9 cellular contexts compared by ENCODE assay signal in genomic region chr7:93245525-93246432, GRCh38. TPM values are rescaled to one million over a fixed set of nuclear protein-coding genes. Genes with fewer than 3 reads are reported as not detected.
DNase-seq lines count a peak whose midpoint lies in the region; ATAC-seq, FAIRE-seq and TF ChIP-seq lines count a peak whose summit lies in the region.
"Had no signal": no experiment of that assay in that cellular context is flagged by ENCODE, and none has a peak within 500 bp of the region (broad histone marks: within the 10 kb centered on the region; RNA-seq: fewer than 3 reads in every experiment).

No MANE protein-coding gene starts in this region.

- H3K27ac ChIP-seq in astrocyte (ENCODE audit: low read depth, low read length) (no peak overlapping the region), upper lobe of left lung (no peak overlapping the region)

- DNase-seq in NCI-H1436 (lab: John Stamatoyannopoulos, UW) (peak; percentile 6), NCI-H1436 treated with DMSO at 0.1 percent for 48 hours (lab: John Stamatoyannopoulos, UW) (no peak), NCI-H1417 (lab: John Stamatoyannopoulos, UW) (peak in 2 of 3 experiments; percentile 22 to 71), astrocyte (ENCODE audit: low read depth) (peak; percentile 18), kidney tubule cell (ENCODE audit: low spot score) (peak; percentile 41), upper lobe of left lung (no peak), DMS153 treated with DMSO at 0.1 percent for 48 hours (lab: John Stamatoyannopoulos, UW; ENCODE audit: unreplicated experiment) (no peak)

- no peak for TF ChIP-seq EP300 in upper lobe of left lung (IDR thresholded peaks at IDR 0.05)

- no peak overlapping the region for H3K27ac Mint-ChIP-seq in astrocyte (ENCODE audit: unreplicated experiment)

- peaks cover 16% of the 10 kb centered on the region for H3K4me1 Mint-ChIP-seq in astrocyte (ENCODE audit: low read depth, unreplicated experiment)

- no peak overlapping the region for H2AFZ ChIP-seq in astrocyte (ENCODE audit: low read depth, low read length)

- H3K4me1 ChIP-seq in astrocyte (ENCODE audit: insufficient read depth, low read length) (no peaks in the 10 kb centered on the region), upper lobe of left lung (peaks cover 0 to 7% (median 0%) of the 10 kb centered on the region in 4 donors)

- H3K36me3 ChIP-seq in astrocyte (ENCODE audit: insufficient read depth, low read length), result no peaks in the 10 kb centered on the region
- H3K36me3 ChIP-seq in upper lobe of left lung, result no peaks in the 10 kb centered on the region

- ATAC-seq in upper lobe of left lung (ENCODE audit: low FRiP score in 2 of 2) (peak in 1 of 2 donors; percentile 53), GM19463 (IDR thresholded peaks at IDR 0.05; ENCODE audit: unreplicated experiment) (no peak)

- H3K79me2 ChIP-seq in astrocyte (ENCODE audit: insufficient read depth, low read length), result peaks cover 4% of the 10 kb centered on the region

- no peaks in the 10 kb centered on the region for H3K27me3 Mint-ChIP-seq in astrocyte (ENCODE audit: low read depth, unreplicated experiment)

- no peaks in the 10 kb centered on the region for H3K27me3 ChIP-seq in astrocyte (ENCODE audit: insufficient read depth, low read length)
- no peaks in the 10 kb centered on the region for H3K27me3 ChIP-seq in upper lobe of left lung

- WGBS in upper lobe of left lung, 2 donors, result 49% methylated on average over 9 of the region's 9 CpGs

- H4K20me1 ChIP-seq in astrocyte (ENCODE audit: insufficient read depth, low read length), result peaks cover 25% of the 10 kb centered on the region

- H3K9me3 ChIP-seq in astrocyte (ENCODE audit: insufficient read depth, low read depth, low read length) (no peaks in the 10 kb centered on the region), upper lobe of left lung (no peaks in the 10 kb centered on the region)
- H3K9me3 ChIP-seq: Caco-2 had no signal

- no peak overlapping the region for H3K4me2 ChIP-seq in astrocyte (ENCODE audit: low read length)

- no peak overlapping the region for H3K4me3 ChIP-seq in astrocyte (ENCODE audit: insufficient read depth, low read depth, low read length)
- H3K4me3 ChIP-seq in upper lobe of left lung, result no peak overlapping the region

- TF ChIP-seq CTCF in astrocyte (IDR thresholded peaks at IDR 0.05; ENCODE audit: insufficient read depth, low read depth, low read length) (peak; percentile 54), upper lobe of left lung (IDR thresholded peaks at IDR 0.05) (peak; percentile 19 to 59 (median 35))

- H3K9me3 Mint-ChIP-seq in astrocyte (ENCODE audit: unreplicated experiment), result no peaks in the 10 kb centered on the region

- peak; percentile 59 for FAIRE-seq in astrocyte (lab: Jason Lieb, UNC)

- TF ChIP-seq POLR2A in upper lobe of left lung (IDR thresholded peaks at IDR 0.05), result no peak

- no peaks in the 10 kb centered on the region for H3K36me3 Mint-ChIP-seq in astrocyte (ENCODE audit: low read depth, unreplicated experiment)

- peak overlapping the region; percentile 40 for H3K4me3 Mint-ChIP-seq in astrocyte (ENCODE audit: unreplicated experiment)

- H3K9ac ChIP-seq in astrocyte (ENCODE audit: low read length), result no peak overlapping the region

RNA-seq across cellular contexts. Expression of gene VPS50, which starts 13.6 kb away (rescaled TPM):
- total RNA-seq in astrocyte (19.0 and 19.8 TPM in 2 replicates), upper lobe of left lung (10 to 100 TPM in 5 of 6 donors, 1 to 10 TPM in 1; 8.3 to 30.4 (median 21.9) TPM)

RNA-seq across cellular contexts. Expression of gene HEPACAM2, which starts 19.5 kb away (rescaled TPM):
- total RNA-seq in astrocyte, result not detected in 2 replicates
- total RNA-seq in upper lobe of left lung, result 1 to 10 TPM in 1 of 6 donors, under 1 TPM in 3, not detected in 2; 0.30 to 7.3 (median 0.30) TPM

Comparison
In these comparisons a context has a peak if more than half of its experiments do, and no peak if none do; other contexts are left out.
1. DNase-seq: peak in NCI-H1436 (single experiment), NCI-H1417 (2 of 3), astrocyte (single experiment) and kidney tubule cell (single experiment); none in NCI-H1436 treated with DMSO at 0.1 percent for 48 hours (single experiment), upper lobe of left lung (0 of 2) and DMS153 treated with DMSO at 0.1 percent for 48 hours (single experiment).